ENCODE assay signal across 8 cellular contexts in the genomic region with DNA sequence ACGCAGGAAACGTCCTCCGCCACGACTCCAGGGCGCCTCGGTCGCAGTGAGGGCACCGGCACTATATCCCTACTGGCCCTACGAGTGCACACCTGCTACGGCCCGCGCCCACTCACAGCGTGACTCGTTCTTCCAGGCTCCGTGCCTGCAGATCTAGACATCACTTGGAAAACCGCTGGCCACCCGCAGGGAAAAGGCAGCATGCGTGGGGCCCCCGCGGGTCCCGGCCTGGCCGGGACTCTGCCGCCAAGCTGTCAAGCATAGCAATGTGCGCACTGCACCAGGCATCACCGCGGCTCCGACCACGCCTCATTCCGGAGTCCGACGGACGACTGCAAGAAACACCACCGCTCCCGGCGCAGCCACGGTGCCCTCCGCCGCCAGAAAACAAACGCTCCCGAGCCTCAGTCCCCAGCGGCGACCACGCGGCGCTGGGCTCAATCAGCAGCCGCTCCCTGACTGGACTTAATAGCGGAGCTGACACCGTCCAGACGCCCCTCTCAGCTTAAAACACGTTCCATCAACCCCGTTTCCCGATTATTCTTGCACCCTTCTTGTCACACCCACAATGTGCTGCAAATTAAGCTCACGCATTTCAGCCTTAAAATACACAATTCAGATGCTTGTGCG. TPM values are rescaled to one million over a fixed set of nuclear protein-coding genes. Genes with fewer than 3 reads are reported as not detected.
DNase-seq lines count a peak whose midpoint lies in the region; ATAC-seq and TF ChIP-seq lines count a peak whose summit lies in the region.

No MANE protein-coding gene starts in this region.

- CTCF ChIA-PET in Caco-2 (lab: Charles Lee) = interaction anchor here (0.6 kb wide), 1 partner anchor 168 kb away, joined by 3 read pairs; no protein-coding TSS in a partner anchor

- TF ChIP-seq CTCF in Caco-2 (IDR thresholded peaks at IDR 0.05; ENCODE audit: insufficient read depth in 1 of 2, low read depth in 1 of 2, low read length in 1 of 2, severe bottlenecking in 1 of 2, unreplicated experiment in 1 of 2) = no peak
- TF ChIP-seq CTCF in HL-60 (IDR thresholded peaks at IDR 0.05; ENCODE audit: insufficient read depth, low read length) = no peak
- TF ChIP-seq CTCF in chondrocyte (IDR thresholded peaks at IDR 0.05) = peak; percentile 19

- H3K4me1 Mint-ChIP-seq in Caco-2 (ENCODE audit: low read depth, unreplicated experiment) (peaks cover 12% of the 10 kb centered on the region), T-helper 17 cell (peaks cover 16% of the 10 kb centered on the region), chondrocyte (ENCODE audit: low read depth) (peaks cover 13% of the 10 kb centered on the region)

- DNase-seq in Caco-2 (peak; percentile 79 to 80), HL-60 (ENCODE audit: low read depth in 1 of 2, low spot score in 1 of 2) (peak in 1 of 2 experiments; percentile 60), T-helper 17 cell (no peak), chondrocyte (ENCODE audit: low spot score) (no peak), left kidney (ENCODE audit: low read depth, low spot score) (peak; percentile 79), NAMALWA (ENCODE audit: low spot score) (no peak)
- DNase-seq in stimulated activated CD4-positive, alpha-beta T cell treated with anti-CD3 and anti-CD28 coated beads, Interleukin-4, amount 100 ng/mL, for 1 hour = peak; percentile 33

- H3K27me3 Mint-ChIP-seq in Caco-2 (ENCODE audit: insufficient read depth, unreplicated experiment) (no peaks in the 10 kb centered on the region), T-helper 17 cell (peaks cover 6% of the 10 kb centered on the region), chondrocyte (ENCODE audit: low read depth) (no peaks in the 10 kb centered on the region)

- POLR2A ChIA-PET in Caco-2 (lab: Charles Lee) = interaction anchor here (0.6 to 2.0 kb wide), 4 partner anchors 10 to 141 kb away, joined by 4 to 11 read pairs (median 4); partner anchors contain the start of gene NIPA2

- intact Hi-C loops in Caco-2 (cut with micrococcal nuclease; ENCODE audit: unreplicated experiment) = loop anchor here (2.0 kb wide), 1 partner anchor 60 kb away; the partner anchor contains the start of gene TUBGCP5

- H3K27me3 ChIP-seq in Caco-2 (replicated peaks; ENCODE audit: control insufficient read depth, insufficient read depth, low read length) = no peaks in the 10 kb centered on the region
- H3K27me3 ChIP-seq in HL-60 (ENCODE audit: insufficient read depth, poor library complexity, severe bottlenecking) = no peaks in the 10 kb centered on the region

- no peaks in the 10 kb centered on the region for H3K36me3 ChIP-seq in Caco-2 (ENCODE audit: control insufficient read depth, insufficient read depth, low read length)

- H3K4me1 ChIP-seq in Caco-2 = peaks cover 11% of the 10 kb centered on the region; the same call in 1 of the 2 replicates

- TSS peak; percentile 39 for BruUV-seq in Caco-2 (replicated peaks; lab: Mats Ljungman, UMichigan)

- H3K9me3 ChIP-seq in Caco-2 (no peaks in the 10 kb centered on the region), T-helper 17 cell (ENCODE audit: control insufficient read depth, low read length, poor library complexity, severe bottlenecking) (no peaks in the 10 kb centered on the region)

- H3K4me3 ChIP-seq in Caco-2 (ENCODE audit: low read depth, low read length) = peak overlapping the region; percentile 94
- H3K4me3 ChIP-seq in HL-60 (replicated peaks; ENCODE audit: insufficient read depth, low read length) = peak overlapping the region; percentile 84

- H3K27ac Mint-ChIP-seq in Caco-2 (ENCODE audit: unreplicated experiment) (peak overlapping the region; percentile 70), T-helper 17 cell (peak overlapping the region; percentile 90), chondrocyte (ENCODE audit: unreplicated experiment) (peak overlapping the region; percentile 95)

- peak; percentile 50 for ATAC-seq in GM19463 (IDR thresholded peaks at IDR 0.05; ENCODE audit: unreplicated experiment)
- peak; percentile 68 for ATAC-seq in T-helper 17 cell

- no peak overlapping the region for H3K27ac ChIP-seq in HL-60 (replicated peaks)

- H3K36me3 Mint-ChIP-seq in Caco-2 (ENCODE audit: insufficient read depth, unreplicated experiment) (peaks cover 18% of the 10 kb centered on the region), T-helper 17 cell (ENCODE audit: low read depth) (peaks cover 4% of the 10 kb centered on the region), chondrocyte (ENCODE audit: low read depth) (no peaks in the 10 kb centered on the region)

- peak overlapping the region; percentile 91 for H3K4me3 Mint-ChIP-seq in Caco-2 (ENCODE audit: unreplicated experiment)
- peak overlapping the region; percentile 100 for H3K4me3 Mint-ChIP-seq in T-helper 17 cell
- peak overlapping the region; percentile 98 for H3K4me3 Mint-ChIP-seq in chondrocyte (ENCODE audit: unreplicated experiment)

- H3K9me3 Mint-ChIP-seq in Caco-2 (ENCODE audit: unreplicated experiment) (no peaks in the 10 kb centered on the region), chondrocyte (ENCODE audit: low read depth) (no peaks in the 10 kb centered on the region)

RNA-seq across cellular contexts. Expression of gene CYFIP1, which starts 1.0 kb away (rescaled TPM):
- total RNA-seq in Caco-2 (2022) (205 and 211 TPM in 2 replicates), T-helper 17 cell (10 to 100 TPM; 14.8 to 17.7 TPM), chondrocyte (98.5 to 102 TPM (median 101 TPM) in 3 replicates)

Comparison
In these comparisons a context has a peak if more than half of its experiments do, and no peak if none do; other contexts are left out.
1. DNase-seq: peak in Caco-2 (2 of 2), left kidney (single experiment) and stimulated activated CD4-positive, alpha-beta T cell treated with anti-CD3 and anti-CD28 coated beads, Interleukin-4, amount 100 ng/mL, for 1 hour (single experiment); none in T-helper 17 cell (0 of 3), chondrocyte (single experiment) and NAMALWA (single experiment).
2. Peak in every context shown above with its lines, with median percentiles within 50 percentile points of each other: H3K27ac Mint-ChIP-seq and H3K4me3 Mint-ChIP-seq.